ENCODE assay signal across 29 cellular contexts in the genomic region with DNA sequence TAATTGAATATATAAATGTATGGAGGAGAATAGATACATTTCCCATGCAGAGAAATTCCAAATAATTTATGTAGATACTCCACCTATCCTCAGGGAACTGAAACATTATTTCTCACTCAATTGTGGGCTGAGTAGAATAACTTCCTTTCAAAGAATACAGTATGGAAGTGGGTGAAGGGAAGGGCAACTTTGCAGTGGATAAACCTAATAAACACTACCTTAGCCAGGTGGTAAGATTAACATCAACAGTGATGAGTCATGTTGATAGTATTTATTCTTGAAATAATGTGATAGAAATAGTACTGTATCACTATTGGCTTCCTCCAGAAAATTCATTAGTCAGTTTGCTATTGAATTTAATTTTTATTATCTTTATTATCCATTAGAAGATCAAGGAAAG.
"Had no signal": no experiment of that assay in that cellular context is flagged by ENCODE, and none has a peak within 500 bp of the region (broad histone marks: within the 10 kb centered on the region; RNA-seq: fewer than 3 reads in every experiment).

No MANE protein-coding gene starts in this region.

- H3K9me3 ChIP-seq: body of pancreas, esophagus muscularis mucosa, gastroesophageal sphincter had no signal

- H3K27ac ChIP-seq: adrenal gland, body of pancreas, coronary artery, dorsolateral prefrontal cortex, esophagus muscularis mucosa, gastroesophageal sphincter had no signal

- H3K36me3 ChIP-seq: adrenal gland, esophagus muscularis mucosa, gastroesophageal sphincter had no signal

- H3K4me1 ChIP-seq: adrenal gland, body of pancreas, esophagus muscularis mucosa, gastroesophageal sphincter had no signal

- DNase-seq: activated CD4-positive, alpha-beta memory T cell treated with anti-CD3 and anti-CD28 coated beads for 36 hours; activated CD4-positive, alpha-beta T cell treated with anti-CD3 and anti-CD28 coated beads for 36 hours; activated CD4-positive, alpha-beta T cell treated with anti-CD3 and anti-CD28 coated beads, Interleukin-2, amount 10 ng/mL, durations not matched to agents 24 days and 14 days; activated CD4-positive, CD25-positive, alpha-beta regulatory T cell; activated CD4-positive, CD25-positive, alpha-beta regulatory T cell treated with anti-CD3 and anti-CD28 coated beads, Interleukin-2, amount 50 U/mL, for 72 hours; activated CD8-positive, alpha-beta memory T cell treated with anti-CD3 and anti-CD28 coated beads, Interleukin-2, amount 10 ng/mL, durations not matched to agents 7 days and 5 days; activated CD8-positive, alpha-beta memory T cell treated with anti-CD3 and anti-CD28 coated beads, Interleukin-2, amount 50 U/mL, for 4 hours; activated CD8-positive, alpha-beta T cell treated with anti-CD3 and anti-CD28 coated beads, Interleukin-2, amount 10 ng/mL, durations not matched to agents 7 days and 5 days; activated effector memory CD4-positive, alpha-beta T cell treated with anti-CD3 and anti-CD28 coated beads, Interleukin-2, amount 50 U/mL, for 16 hours; activated naive CD4-positive, alpha-beta T cell treated with anti-CD3 and anti-CD28 coated beads for 36 hours; activated naive CD8-positive, alpha-beta T cell treated with anti-CD3 and anti-CD28 coated beads for 36 hours; activated naive CD8-positive, alpha-beta T cell treated with anti-CD3 and anti-CD28 coated beads, Interleukin-2, amount 50 U/mL, for 24 hours; activated T-cell treated with anti-CD3 and anti-CD28 coated beads, Interleukin-2, amount 50 U/mL, for 1 hour; activated T-cell treated with anti-CD3 and anti-CD28 coated beads, Interleukin-2, amount 50 U/mL, for 48 hours; adrenal gland; amygdala; aorta; body of pancreas; dorsolateral prefrontal cortex; effector memory CD4-positive, alpha-beta T cell; endodermal cell; erythroblast; foreskin melanocyte; head of caudate nucleus; hippocampal formation; T-helper 2 cell had no signal

- ATAC-seq: activated CD4-positive, alpha-beta T cell treated with anti-CD3 and anti-CD28 coated beads for 36 hours; activated CD8-positive, alpha-beta memory T cell treated with anti-CD3 and anti-CD28 coated beads, Interleukin-2, amount 10 ng/mL, durations not matched to agents 7 days and 5 days; activated CD8-positive, alpha-beta T cell treated with anti-CD3 and anti-CD28 coated beads, Interleukin-2, amount 10 ng/mL, durations not matched to agents 7 days and 5 days; activated naive CD8-positive, alpha-beta T cell treated with anti-CD3 and anti-CD28 coated beads, Interleukin-2, amount 50 U/mL, for 24 hours; body of pancreas; gastroesophageal sphincter had no signal

- H3K4me3 ChIP-seq: adrenal gland, body of pancreas, coronary artery, dorsolateral prefrontal cortex, esophagus muscularis mucosa, gastroesophageal sphincter had no signal

- H3K27me3 ChIP-seq: adrenal gland, body of pancreas, dorsolateral prefrontal cortex, esophagus muscularis mucosa, gastroesophageal sphincter had no signal
